9 cellular contexts compared by ENCODE assay signal in genomic region chr11:2768471-2769408, GRCh38.
DNase-seq lines count a peak whose midpoint lies in the region; ATAC-seq, FAIRE-seq and TF ChIP-seq lines count a peak whose summit lies in the region.
"Had no signal": no experiment of that assay in that cellular context is flagged by ENCODE, and none has a peak within 500 bp of the region (broad histone marks: within the 10 kb centered on the region; RNA-seq: fewer than 3 reads in every experiment).

No MANE protein-coding gene starts in this region.

- peaks cover 2% of the 10 kb centered on the region for H3K36me3 Mint-ChIP-seq in progenitor cell of endocrine pancreas (ENCODE audit: insufficient read depth)

- no peak overlapping the region for H2AK5ac ChIP-seq in mesendoderm (ENCODE audit: low read length)

- H3K27me3 ChIP-seq in bronchial epithelial cell (ENCODE audit: control insufficient read depth, insufficient read depth, low read length) (peaks cover 1% of the 10 kb centered on the region), mesendoderm (ENCODE audit: insufficient read depth, low read length, poor library complexity) (no peaks in the 10 kb centered on the region)

- H2BK15ac ChIP-seq in mesendoderm (replicated peaks; ENCODE audit: low read depth) = no peak overlapping the region

- no peak overlapping the region for H3K56ac ChIP-seq in mesendoderm (ENCODE audit: low read length)

- H3K79me1 ChIP-seq in mesendoderm (ENCODE audit: low read length) = no peaks in the 10 kb centered on the region

- no peak overlapping the region for H3K4me2 ChIP-seq in mesendoderm (ENCODE audit: low read length)

- no peak overlapping the region for H3K4me3 Mint-ChIP-seq in progenitor cell of endocrine pancreas (ENCODE audit: low read depth)

- H3K4ac ChIP-seq in mesendoderm (ENCODE audit: low read depth, low read length) = no peak overlapping the region

- peaks cover 20% of the 10 kb centered on the region for H3K9me3 Mint-ChIP-seq in progenitor cell of endocrine pancreas (ENCODE audit: low read depth)

- no peak overlapping the region for H4K5ac ChIP-seq in mesendoderm (ENCODE audit: low read length)

- H3K4me3 ChIP-seq in bronchial epithelial cell (ENCODE audit: low read depth, low read length) (no peak overlapping the region), mesendoderm (ENCODE audit: low read length) (no peak overlapping the region)

- no peaks in the 10 kb centered on the region for H3K79me2 ChIP-seq in mesendoderm (ENCODE audit: control insufficient read depth, insufficient read depth, low read length)

- H4K8ac ChIP-seq in mesendoderm (ENCODE audit: low read depth, low read length) = no peak overlapping the region

- no peak overlapping the region for H3K27ac ChIP-seq in mesendoderm (ENCODE audit: low read depth, low read length)

- TF ChIP-seq CTCF in bronchial epithelial cell (IDR thresholded peaks at IDR 0.05; ENCODE audit: insufficient read depth, low read length, severe bottlenecking) (no peak), progenitor cell of endocrine pancreas (IDR thresholded peaks at IDR 0.05; ENCODE audit: unreplicated experiment) (no peak)

- no peak overlapping the region for H2BK120ac ChIP-seq in mesendoderm (ENCODE audit: low read depth, low read length)

- no peak for ATAC-seq in GM18867 (IDR thresholded peaks at IDR 0.05; ENCODE audit: unreplicated experiment)

- TF ChIP-seq POLR2A in GM12891 (IDR thresholded peaks at IDR 0.05; ENCODE audit: low read depth, low read length) = no peak

- peak; percentile 79 for FAIRE-seq in bronchial epithelial cell (lab: Jason Lieb, UNC)
- FAIRE-seq in GM12891 (lab: Jason Lieb, UNC) = no peak

- no peak overlapping the region for H3K23ac ChIP-seq in mesendoderm (ENCODE audit: low read length)

- no peak overlapping the region for H3K9ac ChIP-seq in mesendoderm (ENCODE audit: low read length)

- DNase-seq in AG08395 (ENCODE audit: low spot score) (peak; percentile 92), M059J (ENCODE audit: low read depth) (peak; percentile 89), bronchial epithelial cell (ENCODE audit: low read depth) (peak; percentile 79), mesendoderm (peak; percentile 50), GM12891 (ENCODE audit: insufficient read length, low spot score) (no peak), middle frontal gyrus (ENCODE audit: extremely low spot score, low spot score) (no peak), progenitor cell of endocrine pancreas (ENCODE audit: low spot score, unreplicated experiment) (no peak)
- DNase-seq: right cardiac atrium had no signal

- H2BK5ac ChIP-seq in mesendoderm (ENCODE audit: low read length) = no peak overlapping the region

- H3K4me1 ChIP-seq in mesendoderm (ENCODE audit: control insufficient read depth, low read depth, low read length) = no peaks in the 10 kb centered on the region

- H3K36me3 ChIP-seq in bronchial epithelial cell (ENCODE audit: control insufficient read depth, insufficient read depth, low read length) (no peaks in the 10 kb centered on the region), mesendoderm (ENCODE audit: control insufficient read depth, insufficient read depth, low read length) (no peaks in the 10 kb centered on the region)

- H3K4me1 Mint-ChIP-seq in progenitor cell of endocrine pancreas (ENCODE audit: low read depth) = peaks cover 1% of the 10 kb centered on the region

- peaks cover 28% of the 10 kb centered on the region for H3K27me3 Mint-ChIP-seq in progenitor cell of endocrine pancreas

- H3K18ac ChIP-seq in mesendoderm (ENCODE audit: low read length) = no peak overlapping the region

- WGBS in mesendoderm (ENCODE audit: extremely low coverage, insufficient coverage, low lambda C conversion rate) = no CpG with 5 or more reads among the region's 14 CpGs

- no peak overlapping the region for H3K27ac Mint-ChIP-seq in progenitor cell of endocrine pancreas

TF ChIP-seq in GM12891, 5 proteins besides CTCF, POLR2A, EP300 and RAD21:
- TF ChIP-seq SPI1 (IDR thresholded peaks at IDR 0.05; ENCODE audit: low read depth, low read length) (no peak), POU2F2 (IDR thresholded peaks at IDR 0.05; ENCODE audit: low read depth, low read length) (no peak), PAX5 (IDR thresholded peaks at IDR 0.05; ENCODE audit: insufficient read depth, low read length, severe bottlenecking) (no peak), POLR2AphosphoS5 (IDR thresholded peaks at IDR 0.05; ENCODE audit: low read depth, low read length) (no peak), TAF1 (IDR thresholded peaks at IDR 0.05; ENCODE audit: low read depth, low read length) (no peak)
TF ChIP-seq in GM12891: peak in this region for 0.

Comparison
In these comparisons a context has a peak if more than half of its experiments do, and no peak if none do; other contexts are left out.
1. DNase-seq: peak in AG08395 (single experiment), M059J (single experiment), bronchial epithelial cell (single experiment) and mesendoderm (single experiment); none in GM12891 (single experiment), middle frontal gyrus (single experiment) and progenitor cell of endocrine pancreas (single experiment).